17 cellular contexts compared by ENCODE assay signal in genomic region chr19:46367434-46367833, GRCh38. TPM values are rescaled to one million over a fixed set of nuclear protein-coding genes. Genes with fewer than 3 reads are reported as not detected.
"Had no signal": no experiment of that assay in that cellular context is flagged by ENCODE, and none has a peak within 500 bp of the region (broad histone marks: within the 10 kb centered on the region; RNA-seq: fewer than 3 reads in every experiment).

No MANE protein-coding gene starts in this region.

- H3K36me3 ChIP-seq: colonic mucosa, transverse colon had no signal

- ATAC-seq: activated CD8-positive, alpha-beta memory T cell treated with anti-CD3 and anti-CD28 coated beads, Interleukin-2, amount 10 ng/mL, durations not matched to agents 7 days and 5 days; activated T-helper 17 cell treated with anti-CD3 and anti-CD28 coated beads, Interleukin-2, amount 50 U/mL, for 72 hours; body of pancreas; foreskin keratinocyte; naive thymus-derived CD8-positive, alpha-beta T cell; SK-N-SH treated with all-trans-retinoic acid at 6 μM for 48 hours; T-cell had no signal

- H3K4me3 ChIP-seq: body of pancreas, colonic mucosa, transverse colon had no signal

- H3K9me3 ChIP-seq: body of pancreas, colonic mucosa, transverse colon had no signal

- H3K4me1 ChIP-seq: colonic mucosa had no signal

- H3K27ac ChIP-seq: body of pancreas, colonic mucosa, foreskin keratinocyte, transverse colon had no signal

- H3K27me3 ChIP-seq: body of pancreas, colonic mucosa, foreskin keratinocyte, transverse colon had no signal

- DNase-seq: activated B cell treated with CpG ODN at 0.5 μM for 24 hours; activated CD4-positive, alpha-beta memory T cell treated with anti-CD3 and anti-CD28 coated beads for 36 hours; activated CD4-positive, alpha-beta T cell treated with anti-CD3 and anti-CD28 coated beads for 4 hours; activated CD8-positive, alpha-beta memory T cell treated with anti-CD3 and anti-CD28 coated beads, Interleukin-2, amount 10 ng/mL, durations not matched to agents 7 days and 5 days; activated naive CD4-positive, alpha-beta T cell treated with Interleukin-2 at 50 U/mL for 16 hours; central memory CD4-positive, alpha-beta T cell; colonic mucosa; endodermal cell; foreskin keratinocyte; naive thymus-derived CD8-positive, alpha-beta T cell; nucleus accumbens; stimulated activated CD4-positive, alpha-beta T cell treated with anti-CD3 and anti-CD28 coated beads, Interleukin-2, amount 100 ng/mL, for 24 hours; transverse colon had no signal

RNA-seq across cellular contexts. Expression of gene CCDC8, which starts 45.9 kb away (rescaled TPM):
- total RNA-seq: activated B cell treated with CpG ODN at 0.5 μM for 24 hours; activated CD4-positive, alpha-beta memory T cell treated with anti-CD3 and anti-CD28 coated beads for 36 hours; activated CD8-positive, alpha-beta memory T cell treated with anti-CD3 and anti-CD28 coated beads, Interleukin-2, amount 10 ng/mL, durations not matched to agents 7 days and 5 days; activated T-helper 17 cell treated with anti-CD3 and anti-CD28 coated beads, Interleukin-2, amount 50 U/mL, for 72 hours; naive thymus-derived CD8-positive, alpha-beta T cell had no signal
- polyA plus RNA-seq: naive thymus-derived CD8-positive, alpha-beta T cell had no signal
